Comparison of ENCODE assay signal across 19 cellular contexts in the genomic region with DNA sequence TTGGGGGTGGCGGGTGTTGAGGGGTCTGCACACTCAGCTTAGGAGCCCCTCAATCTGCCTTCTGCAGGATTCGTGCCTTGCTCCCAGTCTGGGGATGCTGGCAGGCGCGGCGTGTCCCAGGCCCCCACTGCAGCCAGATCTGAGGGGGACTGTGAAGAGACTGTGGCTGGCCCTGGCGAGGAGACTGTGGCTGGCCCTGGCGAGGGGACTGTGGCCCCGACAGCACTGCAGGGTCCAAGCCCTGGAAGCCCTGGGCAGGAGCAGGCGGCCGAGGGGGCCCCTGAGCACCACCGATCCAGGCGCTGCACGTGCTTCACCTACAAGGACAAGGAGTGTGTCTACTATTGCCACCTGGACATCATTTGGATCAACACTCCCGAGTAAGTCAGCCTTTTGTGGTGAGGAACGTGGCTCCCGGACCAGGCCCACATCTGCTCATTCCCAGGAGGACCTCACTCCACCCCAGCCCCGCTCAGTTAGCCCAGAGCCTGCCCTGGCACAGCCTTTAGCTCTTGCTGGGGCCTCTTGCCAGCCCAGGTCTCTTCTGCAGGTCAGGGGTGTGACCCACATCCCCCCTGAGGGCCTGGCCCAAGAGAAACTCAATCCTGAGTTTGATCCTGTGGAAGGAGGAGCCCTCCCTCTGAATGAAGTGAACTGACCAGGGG. TPM values are rescaled to one million over a fixed set of nuclear protein-coding genes. Genes with fewer than 3 reads are reported as not detected.
DNase-seq lines count a peak whose midpoint lies in the region; ATAC-seq, FAIRE-seq and TF ChIP-seq lines count a peak whose summit lies in the region.
"Had no signal": no experiment of that assay in that cellular context is flagged by ENCODE, and none has a peak within 500 bp of the region (broad histone marks: within the 10 kb centered on the region; RNA-seq: fewer than 3 reads in every experiment).

No MANE protein-coding gene starts in this region.

- no peak overlapping the region for H3K4ac ChIP-seq in H1 (replicated peaks; ENCODE audit: insufficient read length, low read depth, low read length)

- no peak overlapping the region; the same call in 1 of the 2 replicates for H2BK12ac ChIP-seq in H1 (ENCODE audit: low read depth, low read length)

- intact Hi-C loops in vagina (cut with DNase I) = no loop called here

- no peaks in the 10 kb centered on the region for H3K79me1 ChIP-seq in H1 (ENCODE audit: low read depth, low read length)

- CTCF ChIA-PET in H1 (lab: Charles Lee; ENCODE audit: partially characterized antibody) = no interaction called here

- H4K91ac ChIP-seq in H1 (replicated peaks; ENCODE audit: insufficient read length, low read length) = no peak overlapping the region

- H4K5ac ChIP-seq in H1 (ENCODE audit: insufficient read length, low read depth, low read length) = no peak overlapping the region

- H3K4me3 ChIP-seq in SJCRH30 = peak overlapping the region; percentile 72
- peak overlapping the region in 1 of 4 experiments; percentile 73; a peak in 2 of 8 replicates for H3K4me3 ChIP-seq in H1 (ENCODE audit: extremely low read depth in 1 of 4, insufficient read depth in 2 of 4, low read depth in 3 of 4, low read length in 4 of 4)
- H3K4me3 ChIP-seq in vagina = peak overlapping the region; percentile 7 to 43
- H3K4me3 ChIP-seq: BLaER1 treated with 17β-estradiol and CSF1 and Interleukin-3, amounts not matched to agents 10 nM and 100 nM had no signal

- no peak overlapping the region for H3K14ac ChIP-seq in H1 (ENCODE audit: insufficient read length)

- peak overlapping the region; percentile 45 to 79; a peak in 2 of 4 replicates for H3K4me2 ChIP-seq in H1 (ENCODE audit: insufficient read depth in 1 of 2, low read depth in 2 of 2, low read length in 2 of 2)

- no peak overlapping the region; the same call in 1 of the 2 replicates for H4K8ac ChIP-seq in H1 (ENCODE audit: extremely low read depth, insufficient read depth, low read length)

- H2BK15ac ChIP-seq in H1 (ENCODE audit: low read length) = no peak overlapping the region

- no peaks in the 10 kb centered on the region for H3K79me2 ChIP-seq in H1 (ENCODE audit: control insufficient read depth in 1 of 2, insufficient read depth in 2 of 2, low read length in 2 of 2)

- 97% methylated on average over 13 of the region's 17 CpGs; no CpG with 5 or more reads in 1 of the 2 experiments for WGBS in H1 (ENCODE audit: extremely low coverage in 1 of 2, insufficient coverage in 1 of 2, insufficient read length in 1 of 2, insufficient replicate concordance in 2 of 2, low coverage in 1 of 2, low lambda C conversion rate in 2 of 2, missing lambda C conversion rate in 1 of 2), 2 experiments

- peaks cover 4% of the 10 kb centered on the region; the same call in 1 of the 2 replicates for H3K23me2 ChIP-seq in H1 (ENCODE audit: low read depth, low read length)

- H3K27me3 Mint-ChIP-seq in mesothelial cell of epicardium (ENCODE audit: low read depth) = peaks cover 93% of the 10 kb centered on the region

- H2BK120ac ChIP-seq in H1 (replicated peaks; ENCODE audit: low read depth, low read length) = no peak overlapping the region

- H3K27me3 ChIP-seq in SJCRH30 = no peaks in the 10 kb centered on the region
- H3K27me3 ChIP-seq in H1 (replicated peaks in 1 of 4; ENCODE audit: control insufficient read depth in 3 of 4, extremely low read depth in 1 of 4, insufficient read depth in 3 of 4, low read length in 3 of 4) = peaks cover 23 to 51% (median 46%) of the 10 kb centered on the region in 4 experiments
- H3K27me3 ChIP-seq in vagina = no peaks in the 10 kb centered on the region

- H3K4me1 ChIP-seq in SJCRH30 (peaks cover 29% of the 10 kb centered on the region), H1 (replicated peaks in 1 of 4; ENCODE audit: control insufficient read depth in 3 of 4, insufficient read depth in 4 of 4, low read length in 3 of 4) (peaks cover 0 to 2% (median 0%) of the 10 kb centered on the region in 4 experiments; a peak in 2 of 7 replicates), vagina (peaks cover 5% of the 10 kb centered on the region)

- H3K27ac ChIP-seq in SJCRH30 (no peak overlapping the region), H1 (ENCODE audit: low read depth, low read length) (no peak overlapping the region), vagina (peak overlapping the region; percentile 70)
- H3K27ac ChIP-seq: BLaER1 treated with 17β-estradiol and CSF1 and Interleukin-3, amounts not matched to agents 10 nM and 100 nM had no signal

- no peak for TF ChIP-seq RAD21 in H1 (IDR thresholded peaks at IDR 0.05 in 1 of 2, conservative IDR thresholded peaks at IDR 0.05 in 1 of 2; ENCODE audit: low read depth in 2 of 2, low read length in 2 of 2)

- H3K9me3 Mint-ChIP-seq in mesothelial cell of epicardium = no peaks in the 10 kb centered on the region
- H3K9me3 Mint-ChIP-seq: IgD-negative memory B cell had no signal

- H2BK5ac ChIP-seq in H1 (ENCODE audit: low read depth, low read length) = no peak overlapping the region

- H3K56ac ChIP-seq in H1 (replicated peaks; ENCODE audit: insufficient read length, low read depth, low read length) = no peak overlapping the region

- H2AFZ ChIP-seq in H1 (ENCODE audit: low read length) = no peak overlapping the region

- ATAC-seq in HG03095 (IDR thresholded peaks at IDR 0.05; ENCODE audit: unreplicated experiment) = no peak

- H3K18ac ChIP-seq in H1 (ENCODE audit: extremely low read depth, low read length) = no peak overlapping the region

- peak overlapping the region; percentile 66 for H3K4me3 Mint-ChIP-seq in mesothelial cell of epicardium
- H3K4me3 Mint-ChIP-seq: IgD-negative memory B cell had no signal

- no peak overlapping the region for H2BK20ac ChIP-seq in H1 (ENCODE audit: low read length)

- no peak for FAIRE-seq in H1 (lab: Jason Lieb, UNC)
- FAIRE-seq: HTR-8/SVneo had no signal

- no peaks in the 10 kb centered on the region for H3K36me3 Mint-ChIP-seq in mesothelial cell of epicardium
- H3K36me3 Mint-ChIP-seq: IgD-negative memory B cell had no signal

- H3K9me3 ChIP-seq in SJCRH30 (replicated peaks) (no peaks in the 10 kb centered on the region), H1 (ENCODE audit: insufficient read depth in 2 of 2, low read depth in 1 of 2, low read length in 1 of 2) (no peaks in the 10 kb centered on the region), vagina (no peaks in the 10 kb centered on the region)

- H2AK5ac ChIP-seq in H1 (ENCODE audit: low read depth, low read length) = no peak overlapping the region

- H3K4me1 Mint-ChIP-seq in mesothelial cell of epicardium = peaks cover 11% of the 10 kb centered on the region
- H3K4me1 Mint-ChIP-seq: IgD-negative memory B cell had no signal

- peaks cover 0 to 4% of the 10 kb centered on the region in 2 experiments for H4K20me1 ChIP-seq in H1 (replicated peaks in 1 of 2; ENCODE audit: control insufficient read depth in 1 of 2, insufficient read depth in 2 of 2, low read length in 2 of 2)
- H4K20me1 ChIP-seq: BLaER1 treated with 17β-estradiol and CSF1 and Interleukin-3, amounts not matched to agents 10 nM and 100 nM had no signal

- TF ChIP-seq POLR2A in H1 (IDR thresholded peaks at IDR 0.05; ENCODE audit: control extremely low read depth in 1 of 2, low read depth in 2 of 2, low read length in 2 of 2) (no peak), vagina (IDR thresholded peaks at IDR 0.05) (no peak)

- no peak overlapping the region for H3K9ac ChIP-seq in H1 (replicated peaks in 1 of 4; ENCODE audit: extremely low read depth in 1 of 4, low read depth in 3 of 4, low read length in 3 of 4)
- H3K9ac ChIP-seq: BLaER1 treated with 17β-estradiol and CSF1 and Interleukin-3, amounts not matched to agents 10 nM and 100 nM had no signal

- POLR2A ChIA-PET in H1 (lab: Charles Lee; ENCODE audit: partially characterized antibody) = no interaction called here

- no peak for DNase-seq in SJCRH30
- no peak for DNase-seq in H1 (ENCODE audit: low read depth in 1 of 2, low spot score in 2 of 2)
- DNase-seq in mesothelial cell of epicardium (ENCODE audit: low spot score in 2 of 2, unreplicated experiment in 2 of 2) = no peak
- DNase-seq in vagina (ENCODE audit: extremely low spot score in 2 of 2) = no peak
- no peak for DNase-seq in SW 1271 (lab: John Stamatoyannopoulos, UW)
- no peak for DNase-seq in medulla oblongata (ENCODE audit: extremely low spot score)
- DNase-seq: DMS79 treated with DMSO at 0.1 percent for 48 hours, NCI-H1417 treated with DMSO at 0.1 percent for 48 hours, NCI-H187 treated with DMSO at 0.1 percent for 48 hours, NCI-H226, NCI-H524, SHP77 had no signal

- no peak overlapping the region for H3K23ac ChIP-seq in H1 (ENCODE audit: insufficient read length)

- TF ChIP-seq CTCF in H1 (IDR thresholded peaks at IDR 0.05; ENCODE audit: control extremely low read depth in 1 of 3, insufficient read depth in 1 of 3, low read depth in 1 of 3, low read length in 3 of 3) = no peak
- no peak for TF ChIP-seq CTCF in mesothelial cell of epicardium (IDR thresholded peaks at IDR 0.05; ENCODE audit: unreplicated experiment)
- no peak for TF ChIP-seq CTCF in vagina (IDR thresholded peaks at IDR 0.05)

- H3K27ac Mint-ChIP-seq in mesothelial cell of epicardium = no peak overlapping the region
- H3K27ac Mint-ChIP-seq: IgD-negative memory B cell had no signal

- H3K36me3 ChIP-seq in SJCRH30 (peaks cover 15% of the 10 kb centered on the region; the same call in 1 of the 2 replicates), H1 (ENCODE audit: control insufficient read depth in 2 of 4, insufficient read depth in 4 of 4, low read length in 3 of 4) (no peaks in the 10 kb centered on the region), vagina (no peaks in the 10 kb centered on the region)
- H3K36me3 ChIP-seq: BLaER1 treated with 17β-estradiol and CSF1 and Interleukin-3, amounts not matched to agents 10 nM and 100 nM had no signal

- no peak for TF ChIP-seq EP300 in H1 (IDR thresholded peaks at IDR 0.05; ENCODE audit: borderline replicate concordance in 1 of 2, low read depth in 2 of 2, low read length in 2 of 2)

TF ChIP-seq in H1, 55 proteins besides CTCF, POLR2A, EP300 and RAD21 (continues in another document):
- no peak for TF ChIP-seq CTBP2 (IDR thresholded peaks at IDR 0.05; ENCODE audit: borderline replicate concordance, insufficient read depth, insufficient read length, low read length)
- peak; percentile 4 for TF ChIP-seq EZH2 (IDR thresholded peaks at IDR 0.05; ENCODE audit: low read depth, low read length, severe bottlenecking)
- no peak for TF ChIP-seq RBBP5 (IDR thresholded peaks at IDR 0.05; ENCODE audit: borderline replicate concordance, low read depth, low read length)

RNA-seq across cellular contexts. Expression of gene EDN3, which starts 1.1 kb away (rescaled TPM):
- total RNA-seq in SJCRH30 (2014; rRNA removed; shearing (Covaris generic)) = 92.5 and 97.6 TPM in 2 replicates
- 0.17 and 0.63 TPM in 2 replicates for total RNA-seq in H1 (2021; fragmentation: NEBNext Ultra II Directional; extraction: Animal tissue kit (Norgen Biotek cat#: 25700))
- polyA plus RNA-seq in H1 (2011; rRNA removed) = 0.24 and 0.38 TPM in 2 replicates
- polyA plus RNA-seq in H1 (2011; cell fraction: cytosol; rRNA removed) = 0.40 TPM
- polyA plus RNA-seq in H1 (2011; cell fraction: nucleus; rRNA removed) = 0.16 TPM
- 0.23 to 0.38 TPM (median 0.32 TPM) in 3 of 4 replicates, not detected in the other for polyA plus RNA-seq in H1 (2012, experiment 1 of 2)
- 0.20 TPM for polyA plus RNA-seq in H1 (2012, experiment 2 of 2)
- 0.20 TPM for polyA plus RNA-seq in H1 (2013, experiment 1 of 2)
- 0.28 TPM for polyA plus RNA-seq in H1 (2013, experiment 2 of 2)
- polyA minus RNA-seq in H1 (2011; rRNA and poly(A)+ RNA removed) = 0.24 and 0.32 TPM in 2 replicates
- polyA minus RNA-seq in H1 (2011; cell fraction: cytosol; rRNA and poly(A)+ RNA removed) = not detected
- polyA minus RNA-seq in H1 (2011; cell fraction: nucleus; rRNA and poly(A)+ RNA removed) = 0.30 TPM
- total RNA-seq in mesothelial cell of epicardium (17.4 to 19.0 TPM (median 17.6 TPM) in 3 replicates), vagina (220 TPM)
- total RNA-seq: H7, MCF 10A, RPMI7951 had no signal
- polyA plus RNA-seq: IgD-negative memory B cell had no signal

Comparison
In these comparisons a context has a peak if more than half of its experiments do, and no peak if none do; other contexts are left out.
1. RNA of gene EDN3, which starts 1.1 kb away (total RNA-seq): 220 TPM in vagina (single experiment), 92.5 to 97.6 TPM in SJCRH30 and 17.4 to 19.0 TPM in mesothelial cell of epicardium; 0.17 to 0.63 TPM in H1; every median in the first group is over 10 times any median in the second.